In genomic region chr13:77338329-77338728, GRCh38 we compare ENCODE assay signal across 10 cellular contexts. TPM values are rescaled to one million over a fixed set of nuclear protein-coding genes. Genes with fewer than 3 reads are reported as not detected.
DNase-seq lines count a peak whose midpoint lies in the region; ATAC-seq and TF ChIP-seq lines count a peak whose summit lies in the region.
"Had no signal": no experiment of that assay in that cellular context is flagged by ENCODE, and none has a peak within 500 bp of the region (broad histone marks: within the 10 kb centered on the region; RNA-seq: fewer than 3 reads in every experiment).

No MANE protein-coding gene starts in this region.

- ATAC-seq in GM19025 (IDR thresholded peaks at IDR 0.05; ENCODE audit: low read depth, unreplicated experiment) (peak; percentile 40), GM21786 (IDR thresholded peaks at IDR 0.05; ENCODE audit: unreplicated experiment) (peak; percentile 36), HG03159 (IDR thresholded peaks at IDR 0.05; ENCODE audit: unreplicated experiment) (peak; percentile 41), right cardiac atrium (no peak)

- peaks cover 18 to 30% of the 10 kb centered on the region in 2 experiments for H3K4me1 ChIP-seq in neutrophil (ENCODE audit: control insufficient read depth in 1 of 2, insufficient read depth in 1 of 2, low read depth in 1 of 2, low read length in 1 of 2)
- H3K4me1 ChIP-seq in vagina, result no peaks in the 10 kb centered on the region
- peaks cover 3% of the 10 kb centered on the region for H3K4me1 ChIP-seq in right cardiac atrium (ENCODE audit: control insufficient read depth, insufficient read depth, low read length)

- intact Hi-C loops in vagina (cut with DNase I) (no loop called here), right cardiac atrium (cut with DNase I) (no loop called here)

- TF ChIP-seq CTCF in neutrophil (IDR thresholded peaks at IDR 0.05) (no peak), vagina (IDR thresholded peaks at IDR 0.05) (no peak)

- H3K27ac ChIP-seq in neutrophil (peak overlapping the region; percentile 73), vagina (no peak overlapping the region), right cardiac atrium (ENCODE audit: low read length) (no peak overlapping the region)

- 89% methylated on average over 2 of the region's 2 CpGs for WGBS in right cardiac atrium

- H3K27me3 ChIP-seq in neutrophil, result no peaks in the 10 kb centered on the region
- H3K27me3 ChIP-seq in vagina, result no peaks in the 10 kb centered on the region
- H3K27me3 ChIP-seq in right cardiac atrium (ENCODE audit: control insufficient read depth, insufficient read depth), result no peaks in the 10 kb centered on the region

- no peak for DNase-seq in vagina (ENCODE audit: extremely low spot score in 2 of 2)
- DNase-seq in right cardiac atrium, result no peak
- no peak for DNase-seq in activated T-cell treated with anti-CD3 and anti-CD28 coated beads, Interleukin-2, amount 50 U/mL, for 1 hour
- DNase-seq: activated naive CD4-positive, alpha-beta T cell treated with anti-CD3 and anti-CD28 coated beads for 36 hours; nephron progenitor cell; Right ventricle myocardium superior had no signal

- no peak for TF ChIP-seq POLR2A in vagina (IDR thresholded peaks at IDR 0.05)

- H3K4me3 ChIP-seq in neutrophil (ENCODE audit: low read depth in 1 of 2, low read length in 1 of 2), result peak overlapping the region in 1 of 2 experiments; percentile 12
- H3K4me3 ChIP-seq in vagina, result no peak overlapping the region
- H3K4me3 ChIP-seq in right cardiac atrium (ENCODE audit: low read length), result no peak overlapping the region

- H3K36me3 ChIP-seq in neutrophil (no peaks in the 10 kb centered on the region), vagina (no peaks in the 10 kb centered on the region)

- H3K9me3 ChIP-seq in neutrophil (no peaks in the 10 kb centered on the region), vagina (no peaks in the 10 kb centered on the region), right cardiac atrium (ENCODE audit: control insufficient read depth, low read length) (no peaks in the 10 kb centered on the region)

RNA-seq across cellular contexts. Expression of gene MYCBP2, which starts 11.4 kb away (rescaled TPM):
- total RNA-seq in vagina, result 191 TPM
- total RNA-seq in right cardiac atrium, result 10 to 100 TPM; 53.3 to 88.1 (median 75.5) TPM
- 28.0 TPM for polyA plus RNA-seq in right cardiac atrium

Comparison
In these comparisons a context has a peak if more than half of its experiments do, and no peak if none do; other contexts are left out.
1. ATAC-seq: peak in GM19025 (single experiment), GM21786 (single experiment) and HG03159 (single experiment); none in right cardiac atrium (0 of 2).